In the genomic region with DNA sequence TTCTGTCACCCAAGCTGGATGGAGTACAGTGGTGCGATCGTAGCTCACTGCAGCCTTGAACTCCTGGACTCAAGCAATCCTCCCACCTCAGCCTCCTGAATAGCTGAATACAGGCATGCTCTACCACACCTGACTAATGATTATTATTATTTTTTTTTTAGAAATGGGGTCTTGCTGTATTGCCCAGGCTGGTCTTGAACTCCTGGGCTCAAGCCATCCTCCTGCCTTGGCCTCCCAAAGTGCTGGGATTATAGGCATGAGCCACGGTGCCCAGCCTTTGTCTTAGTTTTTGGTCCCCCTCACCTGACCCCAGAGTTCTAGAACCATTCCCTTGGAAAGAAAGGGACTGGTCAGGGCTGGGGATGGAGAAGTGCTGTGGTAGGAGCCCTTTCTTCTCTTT, we compare ENCODE assay signal across 1 cellular context.
TF ChIP-seq lines count a peak whose summit lies in the region.

No MANE protein-coding gene starts in this region.

TF ChIP-seq in K562, 482 proteins besides CTCF, POLR2A, EP300 and RAD21:
- peak; percentile 81 for TF ChIP-seq ZNF121 (CRISPR knock-in tag; conservative IDR thresholded peaks at IDR 0.05)
